8 cellular contexts compared by ENCODE assay signal in genomic region chr2:24930768-24931167, GRCh38. TPM values are rescaled to one million over a fixed set of nuclear protein-coding genes. Genes with fewer than 3 reads are reported as not detected.
A peak's percentile ranks its signal among the peaks of the same experiment; 100 is the strongest.
DNase-seq lines count a peak whose midpoint lies in the region; ATAC-seq and TF ChIP-seq lines count a peak whose summit lies in the region.

No MANE protein-coding gene starts in this region.

- H3K14ac ChIP-seq in IMR-90 (replicated peaks; ENCODE audit: low read depth, low read length) = no peak overlapping the region

- no peak overlapping the region for H3K23ac ChIP-seq in IMR-90 (ENCODE audit: low read depth, low read length)

- H4K20me1 ChIP-seq in IMR-90 (ENCODE audit: insufficient read depth, low read length) = no peaks in the 10 kb centered on the region

- no peak overlapping the region for H4K5ac ChIP-seq in IMR-90 (ENCODE audit: low read depth, low read length)

- no peaks in the 10 kb centered on the region for H3K79me1 ChIP-seq in IMR-90 (ENCODE audit: low read depth in 1 of 2, low read length in 2 of 2)

- peaks cover 4% of the 10 kb centered on the region for H3K9me1 ChIP-seq in IMR-90 (ENCODE audit: insufficient read depth, low read length)

- no peaks in the 10 kb centered on the region for H3K27me3 ChIP-seq in GM06990 (replicated peaks; ENCODE audit: control insufficient read depth, insufficient read depth, low read length)
- peaks cover 2% of the 10 kb centered on the region; the same call in 1 of the 2 replicates for H3K27me3 ChIP-seq in IMR-90 (ENCODE audit: control insufficient read depth, insufficient read depth, low read length)

- H3K4me3 ChIP-seq in GM06990 (replicated peaks; ENCODE audit: low read depth, low read length) = no peak overlapping the region
- H3K4me3 ChIP-seq in IMR-90 (ENCODE audit: insufficient read depth, low read depth, low read length) = no peak overlapping the region
- H3K4me3 ChIP-seq in fibroblast of the aortic adventitia (ENCODE audit: low read depth, low read length) = no peak overlapping the region

- 36% methylated on average over 2 of the region's 6 CpGs; no CpG with 5 or more reads in 1 of the 2 experiments for WGBS in IMR-90 (ENCODE audit: extremely low coverage in 2 of 2, insufficient read length in 1 of 2), 2 experiments

- in situ Hi-C loops in IMR-90 (cut with MboI; ENCODE audit: low sequenced_read_pairs) = no loop called here

- no peak overlapping the region for H3K9ac ChIP-seq in IMR-90 (ENCODE audit: low read depth, low read length)

- no peak overlapping the region for H3K18ac ChIP-seq in IMR-90 (ENCODE audit: low read depth, low read length)

- peaks cover 3% of the 10 kb centered on the region for H3K4me1 ChIP-seq in IMR-90 (ENCODE audit: control insufficient read depth, insufficient read depth, low read length)

- ATAC-seq in GM21360 (IDR thresholded peaks at IDR 0.05; ENCODE audit: unreplicated experiment) (peak; percentile 60), IMR-90 (ENCODE audit: low read depth) (peak; percentile 64), omental fat pad (ENCODE audit: low FRiP score) (no peak)

- intact Hi-C loops in IMR-90 (cut with micrococcal nuclease) = no loop called here

- H3K4me2 ChIP-seq in IMR-90 (ENCODE audit: low read depth, low read length) = no peak overlapping the region

- DNase-seq in GM06990 (ENCODE audit: extremely low read depth, insufficient read length) (peak; percentile 55), IMR-90 (peak; percentile 46), fibroblast of the aortic adventitia (ENCODE audit: low read depth) (peak; percentile 44), NCI-H345 (lab: John Stamatoyannopoulos, UW) (no peak), NCI-H446 treated with DMSO at 0.1 percent for 48 hours (lab: John Stamatoyannopoulos, UW) (no peak), SK-N-DZ (ENCODE audit: low spot score) (no peak), omental fat pad (ENCODE audit: low spot score) (no peak)

- H3K4ac ChIP-seq in IMR-90 (ENCODE audit: low read depth, low read length) = no peak overlapping the region

- no peak overlapping the region for H3K56ac ChIP-seq in IMR-90 (ENCODE audit: extremely low read depth, insufficient read depth, low read length)

- H4K91ac ChIP-seq in IMR-90 (ENCODE audit: insufficient read depth, low read depth, low read length) = no peak overlapping the region

- dilution Hi-C loops in IMR-90 (cut with HindIII; ENCODE audit: low sequenced_read_pairs, unreplicated experiment) = no loop called here

- TF ChIP-seq CTCF in GM06990 (IDR thresholded peaks at IDR 0.05; ENCODE audit: insufficient read depth, low read length, poor library complexity, severe bottlenecking) (no peak), IMR-90 (conservative IDR thresholded peaks at IDR 0.05; ENCODE audit: low read depth, low read length) (no peak), fibroblast of the aortic adventitia (IDR thresholded peaks at IDR 0.05; ENCODE audit: insufficient read depth, low read length) (no peak), omental fat pad (IDR thresholded peaks at IDR 0.05) (no peak)

- H3K36me3 ChIP-seq in GM06990 (ENCODE audit: control insufficient read depth, insufficient read depth, low read length) = no peaks in the 10 kb centered on the region
- no peaks in the 10 kb centered on the region for H3K36me3 ChIP-seq in IMR-90 (ENCODE audit: control insufficient read depth, insufficient read depth, low read length)

- H2AK5ac ChIP-seq in IMR-90 (ENCODE audit: low read depth, low read length) = no peak overlapping the region

- H2BK20ac ChIP-seq in IMR-90 (ENCODE audit: low read depth, low read length) = no peak overlapping the region

- H2AK9ac ChIP-seq in IMR-90 (replicated peaks; ENCODE audit: low read depth, low read length, poor library complexity) = no peak overlapping the region

- H3K9me3 ChIP-seq in IMR-90 (ENCODE audit: control insufficient read depth, insufficient read depth, low read length) = no peaks in the 10 kb centered on the region

- no peak overlapping the region for H2BK5ac ChIP-seq in IMR-90 (ENCODE audit: low read depth, low read length, poor library complexity, severe bottlenecking)

- no peak overlapping the region for H3K27ac ChIP-seq in IMR-90 (ENCODE audit: insufficient read depth, low read length)

- no peak overlapping the region for H2BK120ac ChIP-seq in IMR-90 (ENCODE audit: low read depth, low read length)

- H4K8ac ChIP-seq in IMR-90 (ENCODE audit: low read depth in 2 of 2, low read length in 2 of 2) = peak overlapping the region in 1 of 2 experiments; percentile 9; a peak in 1 of 4 replicates

- no TSS peak for BruUV-seq in IMR-90 (replicated peaks; lab: Mats Ljungman, UMichigan)

- TF ChIP-seq POLR2A in IMR-90 (IDR thresholded peaks at IDR 0.05; ENCODE audit: low read depth, low read length) = no peak

- POLR2A ChIA-PET in IMR-90 (lab: Charles Lee; ENCODE audit: unreplicated experiment) = no interaction called here

- H2BK15ac ChIP-seq in IMR-90 (ENCODE audit: low read depth, low read length) = no peak overlapping the region

- no peak for TF ChIP-seq RAD21 in IMR-90 (IDR thresholded peaks at IDR 0.05; ENCODE audit: low read length)

- CTCF ChIA-PET in IMR-90 (lab: Yijun Ruan, JAX) = interaction anchor here (1.1 kb wide), 1 partner anchor 448 kb away, joined by 3 read pairs; no protein-coding TSS in a partner anchor

- H2AFZ ChIP-seq in IMR-90 (replicated peaks; ENCODE audit: low read length, poor library complexity) = peak overlapping the region; percentile 73

TF ChIP-seq in IMR-90, 13 proteins besides CTCF, POLR2A, EP300 and RAD21:
- TF ChIP-seq SMC3 (IDR thresholded peaks at IDR 0.05; ENCODE audit: low read depth, low read length) (no peak), ELK1 (IDR thresholded peaks at IDR 0.05; ENCODE audit: borderline replicate concordance, low read depth, low read length) (no peak), CHD1 (IDR thresholded peaks at IDR 0.05; ENCODE audit: low read depth, low read length) (no peak), MAZ (IDR thresholded peaks at IDR 0.05; ENCODE audit: borderline replicate concordance, low read depth, low read length) (no peak), FOS (IDR thresholded peaks at IDR 0.05; ENCODE audit: low read depth, low read length) (no peak), NFE2L2 (IDR thresholded peaks at IDR 0.05; ENCODE audit: low read depth, low read length) (no peak), MAFK (IDR thresholded peaks at IDR 0.05; ENCODE audit: low read depth, low read length) (no peak), BHLHE40 (IDR thresholded peaks at IDR 0.05; ENCODE audit: low read depth, low read length) (no peak), RFX5 (IDR thresholded peaks at IDR 0.05; ENCODE audit: low read depth, low read length) (no peak)
- TF ChIP-seq, protein P1, sequence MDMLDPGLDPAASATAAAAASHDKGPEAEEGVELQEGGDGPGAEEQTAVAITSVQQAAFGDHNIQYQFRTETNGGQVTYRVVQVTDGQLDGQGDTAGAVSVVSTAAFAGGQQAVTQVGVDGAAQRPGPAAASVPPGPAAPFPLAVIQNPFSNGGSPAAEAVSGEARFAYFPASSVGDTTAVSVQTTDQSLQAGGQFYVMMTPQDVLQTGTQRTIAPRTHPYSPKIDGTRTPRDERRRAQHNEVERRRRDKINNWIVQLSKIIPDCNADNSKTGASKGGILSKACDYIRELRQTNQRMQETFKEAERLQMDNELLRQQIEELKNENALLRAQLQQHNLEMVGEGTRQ (IDR thresholded peaks at IDR 0.05; ENCODE audit: low read depth, low read length) = no peak

RNA-seq across cellular contexts. Expression of gene ADCY3, which starts 10.7 kb away (rescaled TPM):
- total RNA-seq in IMR-90 (2012; rRNA removed) = 16.4 and 17.4 TPM in 2 replicates
- polyA plus RNA-seq in IMR-90 (2012; rRNA removed) = 46.1 and 50.4 TPM in 2 replicates
- 52.5 and 55.2 TPM in 2 replicates for polyA plus RNA-seq in IMR-90 (2012; cell fraction: cytosol; rRNA removed)
- polyA plus RNA-seq in IMR-90 (2012; cell fraction: nucleus; rRNA removed; ENCODE audit: low replicate concordance) = 83.7 and 123 TPM in 2 replicates
- total RNA-seq in fibroblast of the aortic adventitia (ENCODE audit: low replicate concordance) = 42.0 and 50.3 TPM in 2 replicates
- polyA plus RNA-seq in SK-N-DZ (2014; cell fraction: cytosol; rRNA removed) = 21.3 and 27.5 TPM in 2 replicates
- polyA plus RNA-seq in SK-N-DZ (2014; cell fraction: nucleus; rRNA removed) = 76.3 and 141 TPM in 2 replicates
- total RNA-seq in omental fat pad = 100 to 1,000 TPM in 1 of 4 donors, 10 to 100 TPM in 3; 74.5 to 116 (median 95.1) TPM

RNA-seq across cellular contexts. Expression of gene DNAJC27, which starts 41.0 kb away (rescaled TPM):
- 2.0 and 2.8 TPM in 2 replicates for total RNA-seq in IMR-90 (2012; rRNA removed)
- 1.3 and 1.6 TPM in 2 replicates for polyA plus RNA-seq in IMR-90 (2012; rRNA removed)
- polyA plus RNA-seq in IMR-90 (2012; cell fraction: cytosol; rRNA removed) = 0.29 and 0.40 TPM in 2 replicates
- 0.67 and 4.9 TPM in 2 replicates for polyA plus RNA-seq in IMR-90 (2012; cell fraction: nucleus; rRNA removed; ENCODE audit: low replicate concordance)
- total RNA-seq in fibroblast of the aortic adventitia (ENCODE audit: low replicate concordance) = 3.8 and 5.6 TPM in 2 replicates
- 2.1 and 2.3 TPM in 2 replicates for polyA plus RNA-seq in SK-N-DZ (2014; cell fraction: cytosol; rRNA removed)
- 5.6 and 14.4 TPM in 2 replicates for polyA plus RNA-seq in SK-N-DZ (2014; cell fraction: nucleus; rRNA removed)
- 10 to 100 TPM in 2 of 4 donors, 1 to 10 TPM in 2; 7.2 to 21.8 (median 10.8) TPM for total RNA-seq in omental fat pad

Comparison
In these comparisons a context has a peak if more than half of its experiments do, and no peak if none do; other contexts are left out.
1. DNase-seq: peak in GM06990 (single experiment), IMR-90 (single experiment) and fibroblast of the aortic adventitia (single experiment); none in NCI-H345 (single experiment), NCI-H446 treated with DMSO at 0.1 percent for 48 hours (single experiment), SK-N-DZ (single experiment) and omental fat pad (single experiment).